Comparison of ENCODE assay signal across 11 cellular contexts in the genomic region with DNA sequence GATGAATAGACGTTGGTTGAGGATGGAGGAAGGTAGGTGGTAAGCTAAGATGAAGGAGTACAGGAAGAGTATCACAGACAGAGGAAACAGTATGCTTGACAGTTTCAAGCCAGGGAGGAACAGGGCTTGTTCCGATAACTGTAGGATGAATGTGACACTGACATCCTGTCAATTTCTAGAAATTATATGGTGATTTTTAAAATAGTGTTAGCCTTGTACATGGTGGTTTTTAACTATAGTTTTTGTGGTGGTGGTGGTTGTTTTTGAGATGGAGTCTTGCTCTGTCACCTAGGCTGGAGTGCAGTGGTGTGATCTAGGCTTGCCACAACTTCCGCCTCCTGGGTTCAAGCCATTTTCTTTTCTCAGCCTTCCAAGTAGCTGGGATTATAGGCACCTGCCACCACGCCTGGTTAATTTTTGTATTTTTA.
DNase-seq lines count a peak whose midpoint lies in the region; ATAC-seq, FAIRE-seq and TF ChIP-seq lines count a peak whose summit lies in the region.
"Had no signal": no experiment of that assay in that cellular context is flagged by ENCODE, and none has a peak within 500 bp of the region (broad histone marks: within the 10 kb centered on the region; RNA-seq: fewer than 3 reads in every experiment).

No MANE protein-coding gene starts in this region.

- 94% methylated on average over 4 of the region's 4 CpGs for WGBS in esophagus muscularis mucosa

- intact Hi-C loops in natural killer cell (cut with micrococcal nuclease), result loop anchor here (1.0 to 5.0 kb wide), 5 partner anchors 15 to 80 kb away; no protein-coding TSS in a partner anchor
- intact Hi-C loops in esophagus muscularis mucosa (cut with DNase I), result loop anchor here (5.0 kb wide), 1 partner anchor 70 kb away; no protein-coding TSS in a partner anchor

- peaks cover 26% of the 10 kb centered on the region for H3K4me1 ChIP-seq in CD8-positive, alpha-beta memory T cell (ENCODE audit: insufficient read depth, low read length)
- peaks cover 63 to 84% (median 74%) of the 10 kb centered on the region in 4 donors for H3K4me1 ChIP-seq in esophagus muscularis mucosa

- H3K4me1 Mint-ChIP-seq in CD8-positive, alpha-beta memory T cell, result peaks cover 68 to 77% (median 70%) of the 10 kb centered on the region in 3 donors
- H3K4me1 Mint-ChIP-seq in activated naive CD4-positive, alpha-beta T cell treated with anti-CD3 and anti-CD28 coated beads, Interleukin-2, amount 10 ng/mL, durations not matched to agents 7 days and 5 days, result peaks cover 44% of the 10 kb centered on the region
- peaks cover 83% of the 10 kb centered on the region in 2 donors for H3K4me1 Mint-ChIP-seq in natural killer cell

- no peaks in the 10 kb centered on the region for H3K27me3 ChIP-seq in CD8-positive, alpha-beta memory T cell (ENCODE audit: insufficient read depth, low read length, poor library complexity, severe bottlenecking)
- H3K27me3 ChIP-seq in esophagus muscularis mucosa, result no peaks in the 10 kb centered on the region

- no peaks in the 10 kb centered on the region for H3K27me3 Mint-ChIP-seq in CD8-positive, alpha-beta memory T cell
- H3K27me3 Mint-ChIP-seq in activated naive CD4-positive, alpha-beta T cell treated with anti-CD3 and anti-CD28 coated beads, Interleukin-2, amount 10 ng/mL, durations not matched to agents 7 days and 5 days, result no peaks in the 10 kb centered on the region
- no peaks in the 10 kb centered on the region for H3K27me3 Mint-ChIP-seq in natural killer cell (ENCODE audit: low read depth in 2 of 2)

- no peaks in the 10 kb centered on the region for H3K36me3 ChIP-seq in CD8-positive, alpha-beta memory T cell (ENCODE audit: insufficient read depth, low read length)
- peaks cover 0 to 4% (median 0%) of the 10 kb centered on the region in 4 donors for H3K36me3 ChIP-seq in esophagus muscularis mucosa

- POLR2A ChIA-PET in CD8-positive, alpha-beta memory T cell (lab: Charles Lee), result interaction anchor here (0.6 kb wide), 1 partner anchor 1266 kb away, joined by 3 read pairs; no protein-coding TSS in a partner anchor

- TF ChIP-seq CTCF in natural killer cell (IDR thresholded peaks at IDR 0.05) (no peak), esophagus muscularis mucosa (IDR thresholded peaks at IDR 0.05) (no peak)

- peak overlapping the region; percentile 26 to 95 (median 68) for H3K27ac Mint-ChIP-seq in CD8-positive, alpha-beta memory T cell
- H3K27ac Mint-ChIP-seq in activated naive CD4-positive, alpha-beta T cell treated with anti-CD3 and anti-CD28 coated beads, Interleukin-2, amount 10 ng/mL, durations not matched to agents 7 days and 5 days, result peak overlapping the region; percentile 13
- H3K27ac Mint-ChIP-seq in natural killer cell, result peak overlapping the region; percentile 82 to 88

- peak overlapping the region in 6 of 7 donors; percentile 1 to 62 (median 32) for H3K4me3 Mint-ChIP-seq in CD8-positive, alpha-beta memory T cell
- no peak overlapping the region for H3K4me3 Mint-ChIP-seq in activated naive CD4-positive, alpha-beta T cell treated with anti-CD3 and anti-CD28 coated beads, Interleukin-2, amount 10 ng/mL, durations not matched to agents 7 days and 5 days
- H3K4me3 Mint-ChIP-seq in natural killer cell, result peak overlapping the region; percentile 57

- ATAC-seq in HG02642 (IDR thresholded peaks at IDR 0.05; ENCODE audit: poor library complexity, unreplicated experiment) (peak; percentile 50), natural killer cell (peak; percentile 43 to 65 (median 63)), GM18909 (IDR thresholded peaks at IDR 0.05; ENCODE audit: poor library complexity, unreplicated experiment) (no peak)

- H3K4me3 ChIP-seq in CD8-positive, alpha-beta memory T cell (ENCODE audit: low read length), result no peak overlapping the region
- no peak overlapping the region for H3K4me3 ChIP-seq in esophagus muscularis mucosa

- H3K9me3 ChIP-seq in CD8-positive, alpha-beta memory T cell (ENCODE audit: low read length), result no peaks in the 10 kb centered on the region
- H3K9me3 ChIP-seq in esophagus muscularis mucosa, result no peaks in the 10 kb centered on the region

- peaks cover 0 to 6% (median 0%) of the 10 kb centered on the region in 3 donors for H3K36me3 Mint-ChIP-seq in CD8-positive, alpha-beta memory T cell
- peaks cover 6% of the 10 kb centered on the region for H3K36me3 Mint-ChIP-seq in activated naive CD4-positive, alpha-beta T cell treated with anti-CD3 and anti-CD28 coated beads, Interleukin-2, amount 10 ng/mL, durations not matched to agents 7 days and 5 days
- H3K36me3 Mint-ChIP-seq in natural killer cell, result no peaks in the 10 kb centered on the region

- TF ChIP-seq EP300 in esophagus muscularis mucosa (IDR thresholded peaks at IDR 0.05), result no peak

- H3K27ac ChIP-seq in CD8-positive, alpha-beta memory T cell (ENCODE audit: low read depth, low read length), result no peak overlapping the region
- peak overlapping the region in 2 of 4 donors; percentile 4 to 21 for H3K27ac ChIP-seq in esophagus muscularis mucosa (replicated peaks in 1 of 4)

- peak in 1 of 5 donors; percentile 50 for DNase-seq in CD8-positive, alpha-beta memory T cell
- DNase-seq in activated naive CD4-positive, alpha-beta T cell treated with anti-CD3 and anti-CD28 coated beads, Interleukin-2, amount 10 ng/mL, durations not matched to agents 7 days and 5 days, result peak; percentile 22
- peak; percentile 59 for DNase-seq in natural killer cell
- DNase-seq in DMS53 treated with DMSO at 0.1 percent for 48 hours (lab: John Stamatoyannopoulos, UW; ENCODE audit: unreplicated experiment), result no peak
- DNase-seq in HTR-8/SVneo (ENCODE audit: insufficient read length, low spot score), result no peak
- DNase-seq in esophagus muscularis mucosa (ENCODE audit: extremely low spot score), result no peak
- DNase-seq: DMS 273 treated with DMSO at 0.1 percent for 48 hours, GOT3, NCI-H1694 had no signal

- no peak for FAIRE-seq in HTR-8/SVneo (lab: Jason Lieb, UNC)

- H3K9me3 Mint-ChIP-seq in CD8-positive, alpha-beta memory T cell, result no peaks in the 10 kb centered on the region
- no peaks in the 10 kb centered on the region for H3K9me3 Mint-ChIP-seq in activated naive CD4-positive, alpha-beta T cell treated with anti-CD3 and anti-CD28 coated beads, Interleukin-2, amount 10 ng/mL, durations not matched to agents 7 days and 5 days
- no peaks in the 10 kb centered on the region for H3K9me3 Mint-ChIP-seq in natural killer cell

- TF ChIP-seq POLR2A in esophagus muscularis mucosa (IDR thresholded peaks at IDR 0.05; ENCODE audit: low read depth), result no peak

- CTCF ChIA-PET in CD8-positive, alpha-beta memory T cell (lab: Charles Lee), result interaction anchor here (0.8 to 1.6 kb wide), 3 partner anchors 24 to 97 kb away, joined by 3 read pairs; no protein-coding TSS in a partner anchor
- CTCF ChIA-PET in activated naive CD4-positive, alpha-beta T cell treated with anti-CD3 and anti-CD28 coated beads, Interleukin-2, amount 10 ng/mL, durations not matched to agents 7 days and 5 days (lab: Charles Lee), result interaction anchor here (1.0 to 1.2 kb wide), 2 partner anchors 37 to 96 kb away, joined by 3 to 4 read pairs; no protein-coding TSS in a partner anchor

Comparison
In these comparisons a context has a peak if more than half of its experiments do, and no peak if none do; other contexts are left out.
1. DNase-seq: peak in activated naive CD4-positive, alpha-beta T cell treated with anti-CD3 and anti-CD28 coated beads, Interleukin-2, amount 10 ng/mL, durations not matched to agents 7 days and 5 days (single experiment) and natural killer cell (single experiment); none in DMS53 treated with DMSO at 0.1 percent for 48 hours (single experiment), HTR-8/SVneo (single experiment) and esophagus muscularis mucosa (single experiment).
2. H3K27ac Mint-ChIP-seq: peak in every context shown above with its lines; median percentile 85 in natural killer cell; 68 in CD8-positive, alpha-beta memory T cell; 13 in activated naive CD4-positive, alpha-beta T cell treated with anti-CD3 and anti-CD28 coated beads, Interleukin-2, amount 10 ng/mL, durations not matched to agents 7 days and 5 days.